Comparison of ENCODE assay signal across 8 cellular contexts in the genomic region with DNA sequence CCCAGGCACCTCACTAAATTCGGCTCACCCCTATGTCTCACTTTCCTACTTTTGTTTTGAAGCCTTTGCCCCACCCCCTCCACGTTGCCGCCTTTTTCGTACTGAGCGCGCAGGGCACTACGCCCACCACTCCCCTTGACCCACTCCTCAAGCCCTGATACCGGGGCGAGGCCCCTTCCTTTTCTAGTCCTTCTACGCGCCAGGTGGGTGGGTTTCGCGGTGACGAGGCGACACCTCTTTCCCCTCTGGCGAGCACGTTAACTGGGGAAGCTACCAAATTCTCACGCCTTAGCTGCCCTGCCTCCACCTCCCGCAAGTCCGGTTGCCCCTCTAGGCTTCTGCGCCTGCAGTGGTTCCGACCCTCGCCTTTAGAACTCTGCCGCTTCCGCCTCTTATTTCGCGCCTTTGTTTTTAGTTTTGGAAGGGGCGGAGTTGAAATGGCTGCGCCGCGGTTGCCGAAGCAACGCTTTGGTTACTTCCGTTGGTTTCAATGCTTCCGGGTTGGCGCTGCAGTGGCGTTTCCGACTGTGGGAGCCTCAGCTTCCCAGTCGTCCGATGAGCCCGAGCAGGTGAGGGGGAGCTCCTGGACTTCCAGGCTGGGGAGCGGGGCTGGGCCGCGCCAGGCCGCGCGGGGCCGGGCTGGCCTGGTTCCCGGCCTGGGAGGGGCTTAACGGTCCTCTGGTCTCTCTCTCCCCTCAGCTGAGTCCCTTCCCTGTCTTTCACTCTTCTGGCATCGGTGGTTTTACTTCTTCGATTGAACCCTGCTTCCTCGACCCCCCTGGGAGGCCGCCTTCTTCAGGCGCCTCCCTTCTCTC. TPM values are rescaled to one million over a fixed set of nuclear protein-coding genes. Genes with fewer than 3 reads are reported as not detected.
DNase-seq lines count a peak whose midpoint lies in the region; ATAC-seq and TF ChIP-seq lines count a peak whose summit lies in the region.

Gene SLC25A14 (plus strand): TSS at position 512 of the 815 bp plus-strand sequence. CDS start 360 bp downstream, outside the sequence.

- H3K27me3 ChIP-seq in IMR-90 (ENCODE audit: control insufficient read depth, insufficient read depth, low read length) (peaks cover 2% of the 10 kb centered on the region; the same call in 1 of the 2 replicates), PC-3 (ENCODE audit: low read length) (no peaks in the 10 kb centered on the region), esophagus (ENCODE audit: control insufficient read depth in 1 of 2, insufficient read depth in 2 of 2, low read length in 2 of 2) (no peaks in the 10 kb centered on the region), muscle layer of colon (ENCODE audit: control insufficient read depth in 1 of 2, insufficient read depth in 2 of 2, low read length in 2 of 2) (no peaks in the 10 kb centered on the region)

- H3K4me2 ChIP-seq in IMR-90 (ENCODE audit: low read depth, low read length) (peak within 1 kb of the TSS; percentile 87), PC-3 (ENCODE audit: low read length) (peak within 1 kb of the TSS; percentile 94)

- TF ChIP-seq RAD21 in IMR-90 (IDR thresholded peaks at IDR 0.05; ENCODE audit: low read length): no peak

- no peak within 1 kb of the TSS for H4K5ac ChIP-seq in IMR-90 (ENCODE audit: low read depth, low read length)

- no peaks in the 10 kb centered on the region for H3K9me1 ChIP-seq in IMR-90 (ENCODE audit: insufficient read depth, low read length)

- H2AK9ac ChIP-seq in IMR-90 (replicated peaks; ENCODE audit: low read depth, low read length, poor library complexity): no peak within 1 kb of the TSS

- BruUV-seq in IMR-90 (replicated peaks; lab: Mats Ljungman, UMichigan) (no TSS peak), PC-3 (replicated peaks; lab: Mats Ljungman, UMichigan) (no TSS peak)

- peaks cover 0 to 5% of the 10 kb centered on the region in 2 experiments; a peak in 3 of 4 replicates for H3K79me1 ChIP-seq in IMR-90 (ENCODE audit: low read depth in 1 of 2, low read length in 2 of 2)

- CTCF ChIA-PET in IMR-90 (lab: Yijun Ruan, JAX): no interaction called here
- CTCF ChIA-PET in PC-3 (lab: Charles Lee): no interaction called here

- H3F3A ChIP-seq in PC-3 (ENCODE audit: low read length, unreplicated experiment): no peaks in the 10 kb centered on the region

- no peak within 1 kb of the TSS for H2BK5ac ChIP-seq in IMR-90 (ENCODE audit: low read depth, low read length, poor library complexity, severe bottlenecking)

- in situ Hi-C loops in IMR-90 (cut with MboI; ENCODE audit: low sequenced_read_pairs): no loop called here

- peak; percentile 70 for DNase-seq in DMS153 treated with DMSO at 0.1 percent for 48 hours (lab: John Stamatoyannopoulos, UW; ENCODE audit: unreplicated experiment)
- DNase-seq in IMR-90: peak; percentile 66
- DNase-seq in PC-3: peak; percentile 81
- peak; percentile 36 for DNase-seq in activated T-cell treated with anti-CD3 and anti-CD28 coated beads for 4 hours
- DNase-seq in stimulated activated CD8-positive, alpha-beta memory T cell treated with anti-CD3 and anti-CD28 coated beads, Interleukin-7, amount 100 ng/mL, for 4 hours (ENCODE audit: low read depth in 2 of 2): peak; percentile 36 to 55

- H3K4me3 ChIP-seq in IMR-90 (ENCODE audit: insufficient read depth, low read depth, low read length) (peak within 1 kb of the TSS; percentile 86), PC-3 (ENCODE audit: low read length) (peak within 1 kb of the TSS; percentile 98), esophagus (ENCODE audit: low read depth in 1 of 2, low read length in 2 of 2) (peak within 1 kb of the TSS; percentile 57 to 65), muscle layer of colon (ENCODE audit: low read depth in 1 of 2, low read length in 2 of 2) (peak within 1 kb of the TSS; percentile 48 to 83)

- H3K23ac ChIP-seq in IMR-90 (ENCODE audit: low read depth, low read length): peak within 1 kb of the TSS; percentile 7; the same call in 1 of the 2 replicates

- no peaks in the 10 kb centered on the region for H3K9me2 ChIP-seq in PC-3 (replicated peaks; ENCODE audit: low read length)

- H3K4me1 ChIP-seq in IMR-90 (ENCODE audit: control insufficient read depth, insufficient read depth, low read length) (no peaks in the 10 kb centered on the region), PC-3 (ENCODE audit: insufficient read depth, low read length) (peaks cover 9% of the 10 kb centered on the region; the same call in 1 of the 2 replicates), esophagus (ENCODE audit: control insufficient read depth in 2 of 2, insufficient read depth in 2 of 2, low read length in 1 of 2) (peaks cover 0 to 3% of the 10 kb centered on the region in 2 donors), muscle layer of colon (ENCODE audit: insufficient read depth, low read length) (no peaks in the 10 kb centered on the region)

- POLR2A ChIA-PET in IMR-90 (lab: Charles Lee; ENCODE audit: unreplicated experiment) (no interaction called here), PC-3 (lab: Charles Lee; ENCODE audit: unreplicated experiment) (no interaction called here)

- H2AFZ ChIP-seq in IMR-90 (replicated peaks; ENCODE audit: low read length, poor library complexity): peak within 1 kb of the TSS; percentile 95
- peak within 1 kb of the TSS; percentile 100 for H2AFZ ChIP-seq in PC-3 (ENCODE audit: low read length)

- dilution Hi-C loops in IMR-90 (cut with HindIII; ENCODE audit: low sequenced_read_pairs, unreplicated experiment): no loop called here

- ATAC-seq in GM21529 (IDR thresholded peaks at IDR 0.05; ENCODE audit: unreplicated experiment): peak; percentile 99
- peak; percentile 91 for ATAC-seq in IMR-90 (ENCODE audit: low read depth)
- ATAC-seq in PC-3: peak; percentile 99

- H3K36me3 ChIP-seq in IMR-90 (ENCODE audit: control insufficient read depth, insufficient read depth, low read length) (no peaks in the 10 kb centered on the region), PC-3 (ENCODE audit: low read depth, low read length) (no peaks in the 10 kb centered on the region), esophagus (ENCODE audit: control insufficient read depth in 2 of 2, insufficient read depth in 2 of 2, low read length in 1 of 2) (no peaks in the 10 kb centered on the region), muscle layer of colon (ENCODE audit: insufficient read depth, low read length) (no peaks in the 10 kb centered on the region)

- H3K4ac ChIP-seq in IMR-90 (ENCODE audit: low read depth, low read length): no peak within 1 kb of the TSS

- H3K14ac ChIP-seq in IMR-90 (replicated peaks; ENCODE audit: low read depth, low read length): peak within 1 kb of the TSS; percentile 21; the same call in 1 of the 2 replicates

- no peak within 1 kb of the TSS for H2AK5ac ChIP-seq in IMR-90 (ENCODE audit: low read depth, low read length)

- H3K9me3 ChIP-seq in IMR-90 (ENCODE audit: control insufficient read depth, insufficient read depth, low read length) (no peaks in the 10 kb centered on the region), PC-3 (ENCODE audit: low read length) (no peaks in the 10 kb centered on the region), esophagus (ENCODE audit: control insufficient read depth in 2 of 2, insufficient read depth in 1 of 2, low read depth in 1 of 2, low read length in 1 of 2) (peaks cover 0 to 2% of the 10 kb centered on the region in 2 donors), muscle layer of colon (ENCODE audit: low read length) (no peaks in the 10 kb centered on the region)

- no peak for TF ChIP-seq POLR2A in IMR-90 (IDR thresholded peaks at IDR 0.05; ENCODE audit: low read depth, low read length)

- WGBS in IMR-90 (ENCODE audit: extremely low coverage in 2 of 2, insufficient read length in 1 of 2), 2 experiments: 29% methylated on average over 31 of the region's 55 CpGs; no CpG with 5 or more reads in 1 of the 2 experiments
- WGBS in esophagus, 2 donors: 1 to 36% methylated on average over 53 to 55 of the region's 55 CpGs

- no peaks in the 10 kb centered on the region for H3K79me2 ChIP-seq in PC-3 (ENCODE audit: low read length)

- H2BK120ac ChIP-seq in IMR-90 (ENCODE audit: low read depth, low read length): no peak within 1 kb of the TSS

- no peak within 1 kb of the TSS for H4K91ac ChIP-seq in IMR-90 (ENCODE audit: insufficient read depth, low read depth, low read length)

- H4K20me1 ChIP-seq in IMR-90 (ENCODE audit: insufficient read depth, low read length) (no peaks in the 10 kb centered on the region), PC-3 (ENCODE audit: low read length) (no peaks in the 10 kb centered on the region)

- H3K27ac ChIP-seq in IMR-90 (ENCODE audit: insufficient read depth, low read length): peak within 1 kb of the TSS; percentile 2; the same call in 1 of the 2 replicates
- peak within 1 kb of the TSS; percentile 26; the same call in 1 of the 2 replicates for H3K27ac ChIP-seq in PC-3 (ENCODE audit: low read length)
- H3K27ac ChIP-seq in esophagus (ENCODE audit: low read depth in 2 of 2, low read length in 1 of 2): no peak within 1 kb of the TSS
- no peak within 1 kb of the TSS for H3K27ac ChIP-seq in muscle layer of colon (ENCODE audit: low read depth, low read length)

- 0 out of 4 replicates have a peak within 1 kb of the TSS, but pooled peaks of 1 of the 2 experiments have one; percentile 43 for H4K8ac ChIP-seq in IMR-90 (ENCODE audit: low read depth in 2 of 2, low read length in 2 of 2)

- H3K9ac ChIP-seq in IMR-90 (ENCODE audit: low read depth, low read length) (peak within 1 kb of the TSS; percentile 67), PC-3 (ENCODE audit: low read length) (peak within 1 kb of the TSS; percentile 91), muscle layer of colon (ENCODE audit: low read length) (no peak within 1 kb of the TSS)

- no peak within 1 kb of the TSS; the same call in 2 of the 3 replicates for H2BK15ac ChIP-seq in IMR-90 (ENCODE audit: low read depth, low read length)

- intact Hi-C loops in IMR-90 (cut with micrococcal nuclease): loop anchor here (2.0 kb wide), 1 partner anchor 71 kb away; the partner anchor contains the start of gene ZNF280C
- intact Hi-C loops in PC-3 (cut with micrococcal nuclease): loop anchor here (1.0 kb wide), 1 partner anchor 71 kb away; the partner anchor contains the start of gene ZNF280C

- no peak within 1 kb of the TSS for H2BK20ac ChIP-seq in IMR-90 (ENCODE audit: low read depth, low read length)

- peak within 1 kb of the TSS; percentile 10; the same call in 1 of the 2 replicates for H3K56ac ChIP-seq in IMR-90 (ENCODE audit: extremely low read depth, insufficient read depth, low read length)

- H3K18ac ChIP-seq in IMR-90 (ENCODE audit: low read depth, low read length): no peak within 1 kb of the TSS

- TF ChIP-seq CTCF in IMR-90 (conservative IDR thresholded peaks at IDR 0.05; ENCODE audit: low read depth, low read length) (no peak), PC-3 (conservative IDR thresholded peaks at IDR 0.05; ENCODE audit: low read depth, low read length) (no peak)

TF ChIP-seq in IMR-90, 13 proteins besides CTCF, POLR2A, EP300 and RAD21 (continues in another document):
- peak; percentile 32; the same call in 1 of the 2 replicates for TF ChIP-seq MXI1 (IDR thresholded peaks at IDR 0.05; ENCODE audit: borderline replicate concordance, low read depth, low read length)
- no peak for TF ChIP-seq NFE2L2 (IDR thresholded peaks at IDR 0.05; ENCODE audit: low read depth, low read length)

RNA-seq across cellular contexts. Expression of gene SLC25A14, which starts in this region (rescaled TPM):
- 13.8 and 17.2 TPM in 2 replicates for total RNA-seq in IMR-90 (2012; rRNA removed)
- 9.7 and 13.8 TPM in 2 replicates for polyA plus RNA-seq in IMR-90 (2012; rRNA removed)
- polyA plus RNA-seq in IMR-90 (2012; cell fraction: cytosol; rRNA removed): 3.0 and 5.0 TPM in 2 replicates
- 4.0 and 41.4 TPM in 2 replicates for polyA plus RNA-seq in IMR-90 (2012; cell fraction: nucleus; rRNA removed; ENCODE audit: low replicate concordance)
- 12.5 and 20.4 TPM in 2 replicates for total RNA-seq in PC-3 (2014; rRNA removed)
- 10 to 100 TPM in 1 of 2 donors, 1 to 10 TPM in 1; 8.3 to 10.2 TPM for polyA plus RNA-seq in esophagus

Comparison
In these comparisons a context has a peak if more than half of its experiments do, and no peak if none do; other contexts are left out.
1. H3K27ac ChIP-seq: peak in IMR-90 (single experiment) and PC-3 (single experiment); none in esophagus (0 of 2) and muscle layer of colon (single experiment).
2. Peak in every context shown above with its lines, with median percentiles within 50 percentile points of each other: DNase-seq, ATAC-seq and H3K4me3 ChIP-seq.